8 cellular contexts compared by ENCODE assay signal in the genomic region with DNA sequence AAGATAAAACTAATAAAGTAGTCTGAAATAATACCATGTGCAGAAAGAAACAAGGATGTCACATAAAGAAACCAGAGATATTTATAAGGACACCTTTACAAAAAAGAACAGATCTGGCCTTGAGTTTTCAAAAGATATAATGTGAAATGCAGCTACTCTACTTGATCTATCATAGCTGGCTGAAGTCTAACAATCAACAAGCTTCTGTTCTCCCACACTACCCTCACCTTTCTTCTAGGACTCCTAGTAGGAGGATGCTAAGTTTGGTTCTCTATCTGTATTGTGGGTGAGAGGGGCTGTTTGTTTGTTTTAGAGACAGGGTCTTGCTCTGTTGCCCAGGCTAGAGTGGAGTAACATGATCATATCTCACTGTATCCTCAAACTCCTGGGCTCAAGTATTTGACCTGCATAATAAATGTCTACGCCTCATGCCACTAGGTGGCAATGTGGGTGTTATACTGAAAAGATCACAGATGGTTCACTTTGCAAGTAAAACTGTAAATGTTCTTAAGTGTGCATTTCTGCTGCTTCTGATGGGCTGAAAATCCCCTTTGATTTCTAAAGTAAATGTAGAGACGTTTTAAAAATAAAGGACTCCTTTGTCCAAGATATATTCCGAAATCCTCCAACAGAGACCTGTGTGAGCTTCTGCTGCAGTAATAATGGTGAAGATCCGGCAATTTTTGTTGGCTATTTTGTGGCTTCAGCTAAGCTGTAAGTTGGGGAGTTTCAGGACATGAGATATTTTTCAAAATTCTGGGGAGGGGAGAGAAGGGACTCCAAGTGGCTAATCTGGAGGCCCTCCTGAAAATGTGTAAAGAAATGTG.
DNase-seq lines count a peak whose midpoint lies in the region; ATAC-seq, FAIRE-seq and TF ChIP-seq lines count a peak whose summit lies in the region.

No MANE protein-coding gene starts in this region.

- peak; percentile 86 for TF ChIP-seq CTCF in A673 (conservative IDR thresholded peaks at IDR 0.05; ENCODE audit: low read depth, low read length)
- TF ChIP-seq CTCF in LNCAP (IDR thresholded peaks at IDR 0.05): peak; percentile 75

- H3K4me1 ChIP-seq in A673 (ENCODE audit: insufficient read depth, low read length, poor library complexity, severe bottlenecking) (no peaks in the 10 kb centered on the region), mesendoderm (ENCODE audit: control insufficient read depth, low read depth, low read length) (no peaks in the 10 kb centered on the region)

- H2BK15ac ChIP-seq in mesendoderm (replicated peaks; ENCODE audit: low read depth): no peak overlapping the region

- H4K8ac ChIP-seq in mesendoderm (ENCODE audit: low read depth, low read length): no peak overlapping the region

- POLR2A ChIA-PET in A673 (lab: Charles Lee; ENCODE audit: low non-redundant PET): no interaction called here

- H3K18ac ChIP-seq in mesendoderm (ENCODE audit: low read length): no peak overlapping the region

- H3K4me3 ChIP-seq in A673 (ENCODE audit: low read depth, low read length, poor library complexity, severe bottlenecking): no peak overlapping the region
- no peak overlapping the region for H3K4me3 ChIP-seq in mesendoderm (ENCODE audit: low read length)

- no peak overlapping the region for H3K4me2 ChIP-seq in mesendoderm (ENCODE audit: low read length)

- no peak for ATAC-seq in HG03280 (IDR thresholded peaks at IDR 0.05; ENCODE audit: unreplicated experiment)

- H3K36me3 ChIP-seq in A673 (ENCODE audit: insufficient read depth, low read length, poor library complexity, severe bottlenecking): no peaks in the 10 kb centered on the region
- H3K36me3 ChIP-seq in mesendoderm (ENCODE audit: control insufficient read depth, insufficient read depth, low read length): no peaks in the 10 kb centered on the region

- no peak overlapping the region for H3K56ac ChIP-seq in mesendoderm (ENCODE audit: low read length)

- H3K27ac ChIP-seq in A673 (ENCODE audit: low read depth, low read length, poor library complexity, severe bottlenecking) (no peak overlapping the region), mesendoderm (ENCODE audit: low read depth, low read length) (no peak overlapping the region)

- H4K5ac ChIP-seq in mesendoderm (ENCODE audit: low read length): no peak overlapping the region

- H2BK5ac ChIP-seq in mesendoderm (ENCODE audit: low read length): no peak overlapping the region

- FAIRE-seq in endometrium (lab: Jason Lieb, UNC): peak; percentile 62

- no peak overlapping the region for H3K4ac ChIP-seq in mesendoderm (ENCODE audit: low read depth, low read length)

- no peak overlapping the region for H3K9ac ChIP-seq in mesendoderm (ENCODE audit: low read length)

- no TSS peak for BruUV-seq in A673 (replicated peaks; lab: Mats Ljungman, UMichigan)

- DNase-seq in A673 (ENCODE audit: low spot score): peak; percentile 81
- DNase-seq in G401 (ENCODE audit: low spot score): peak; percentile 43
- peak; percentile 69 for DNase-seq in SW480 (ENCODE audit: low spot score)
- DNase-seq in mesendoderm: peak; percentile 78
- no peak for DNase-seq in OCI-M2 (lab: John Stamatoyannopoulos, UW; ENCODE audit: unreplicated experiment)

- H3K23ac ChIP-seq in mesendoderm (ENCODE audit: low read length): no peak overlapping the region

- intact Hi-C loops in A673 (cut with micrococcal nuclease; ENCODE audit: unreplicated experiment): loop anchor here (1.0 to 5.0 kb wide), 2 partner anchors 56 to 153 kb away; no protein-coding TSS in a partner anchor

- in situ Hi-C loops in G401 (cut with HindIII; ENCODE audit: low sequenced_read_pairs): no loop called here

- no peaks in the 10 kb centered on the region for H3K9me3 ChIP-seq in A673 (ENCODE audit: low read depth, low read length, poor library complexity, severe bottlenecking)

- CTCF ChIA-PET in A673 (lab: Charles Lee): interaction anchor here (0.6 to 2.4 kb wide), 7 partner anchors 19 to 250 kb away, joined by 3 to 25 read pairs (median 4); no protein-coding TSS in a partner anchor

- WGBS in mesendoderm (ENCODE audit: extremely low coverage, insufficient coverage, low lambda C conversion rate): no CpG with 5 or more reads among the region's 4 CpGs

- no peaks in the 10 kb centered on the region for H3K27me3 ChIP-seq in A673 (replicated peaks; ENCODE audit: insufficient read depth, low read depth, low read length, poor library complexity)
- H3K27me3 ChIP-seq in mesendoderm (ENCODE audit: insufficient read depth, low read length, poor library complexity): no peaks in the 10 kb centered on the region

- no peak overlapping the region for H2AK5ac ChIP-seq in mesendoderm (ENCODE audit: low read length)

- no peaks in the 10 kb centered on the region for H3K79me2 ChIP-seq in mesendoderm (ENCODE audit: control insufficient read depth, insufficient read depth, low read length)

- no peak overlapping the region for H2BK120ac ChIP-seq in mesendoderm (ENCODE audit: low read depth, low read length)

- H3K79me1 ChIP-seq in mesendoderm (ENCODE audit: low read length): no peaks in the 10 kb centered on the region
